ENCODE assay signal across 18 cellular contexts in genomic region chr10:77079902-77080301, GRCh38.
"Had no signal": no experiment of that assay in that cellular context is flagged by ENCODE, and none has a peak within 500 bp of the region (broad histone marks: within the 10 kb centered on the region; RNA-seq: fewer than 3 reads in every experiment).

No MANE protein-coding gene starts in this region.

- H3K27me3 ChIP-seq: adrenal gland, dorsolateral prefrontal cortex, gastroesophageal sphincter, heart right ventricle, spleen, upper lobe of left lung had no signal

- H3K27ac Mint-ChIP-seq: activated B cell treated with CpG ODN at 0.5 μM for 24 hours; activated CD4-positive, alpha-beta memory T cell treated with anti-CD3 and anti-CD28 coated beads for 36 hours; activated naive CD4-positive, alpha-beta T cell treated with anti-CD3 and anti-CD28 coated beads, Interleukin-2, amount 50 U/mL, for 72 hours; activated T-helper 1 cell treated with anti-CD3 and anti-CD28 coated beads, Interleukin-12 subunit alpha, Interleukin-12 subunit beta, Interleukin-2, Interleukin-4 antibody, amounts not matched to agents 30 ng/mL and 10 ng/mL and 1 ng/mL, durations not matched to agents 14 hours and 24 hours and 36 hours; natural killer cell; stimulated activated naive B cell treated with anti-CD40 and anti-IgM and Interleukin-4, amounts not matched to agents 10 μg/mL and 1 μg/mL and 100 μg/mL, for 72 hours had no signal

- DNase-seq: activated B cell treated with CpG ODN at 0.5 μM for 24 hours; activated CD4-positive, alpha-beta memory T cell treated with anti-CD3 and anti-CD28 coated beads for 36 hours; activated CD4-positive, alpha-beta T cell treated with anti-CD3 and anti-CD28 coated beads for 4 hours; activated gamma-delta T cell treated with Interleukin-2 at 50 U/mL for 16 hours; activated T-cell treated with anti-CD3 and anti-CD28 coated beads for 4 hours; adrenal gland; dorsolateral prefrontal cortex; erythroblast; heart right ventricle; natural killer cell; spleen; stimulated activated naive B cell treated with anti-CD40 and anti-IgM and Interleukin-4, amounts not matched to agents 10 μg/mL and 1 μg/mL and 100 μg/mL, for 72 hours; upper lobe of left lung had no signal

- H3K9me3 Mint-ChIP-seq: activated B cell treated with CpG ODN at 0.5 μM for 24 hours; activated CD4-positive, alpha-beta memory T cell treated with anti-CD3 and anti-CD28 coated beads for 36 hours; activated T-helper 1 cell treated with anti-CD3 and anti-CD28 coated beads, Interleukin-12 subunit alpha, Interleukin-12 subunit beta, Interleukin-2, Interleukin-4 antibody, amounts not matched to agents 30 ng/mL and 10 ng/mL and 1 ng/mL, durations not matched to agents 14 hours and 24 hours and 36 hours; natural killer cell; stimulated activated naive B cell treated with anti-CD40 and anti-IgM and Interleukin-4, amounts not matched to agents 10 μg/mL and 1 μg/mL and 100 μg/mL, for 72 hours had no signal

- H3K9ac ChIP-seq: parathyroid adenoma had no signal

- H3K4me3 ChIP-seq: adrenal gland, dorsolateral prefrontal cortex, gastroesophageal sphincter, heart right ventricle, spleen, thoracic aorta, upper lobe of left lung had no signal

- H3K4me3 Mint-ChIP-seq: activated B cell treated with CpG ODN at 0.5 μM for 24 hours; activated CD4-positive, alpha-beta memory T cell treated with anti-CD3 and anti-CD28 coated beads for 36 hours; activated T-helper 1 cell treated with anti-CD3 and anti-CD28 coated beads, Interleukin-12 subunit alpha, Interleukin-12 subunit beta, Interleukin-2, Interleukin-4 antibody, amounts not matched to agents 30 ng/mL and 10 ng/mL and 1 ng/mL, durations not matched to agents 14 hours and 24 hours and 36 hours; natural killer cell; stimulated activated naive B cell treated with anti-CD40 and anti-IgM and Interleukin-4, amounts not matched to agents 10 μg/mL and 1 μg/mL and 100 μg/mL, for 72 hours had no signal

- H3K9me3 ChIP-seq: adrenal gland, gastroesophageal sphincter, heart right ventricle, spleen, thoracic aorta, upper lobe of left lung had no signal

- H3K4me1 Mint-ChIP-seq: activated B cell treated with CpG ODN at 0.5 μM for 24 hours; natural killer cell; stimulated activated naive B cell treated with anti-CD40 and anti-IgM and Interleukin-4, amounts not matched to agents 10 μg/mL and 1 μg/mL and 100 μg/mL, for 72 hours had no signal

- H3K36me3 ChIP-seq: adrenal gland, heart right ventricle, spleen, upper lobe of left lung had no signal

- H3K36me3 Mint-ChIP-seq: activated CD4-positive, alpha-beta memory T cell treated with anti-CD3 and anti-CD28 coated beads for 36 hours; activated naive CD4-positive, alpha-beta T cell treated with anti-CD3 and anti-CD28 coated beads, Interleukin-2, amount 50 U/mL, for 72 hours; natural killer cell; stimulated activated naive B cell treated with anti-CD40 and anti-IgM and Interleukin-4, amounts not matched to agents 10 μg/mL and 1 μg/mL and 100 μg/mL, for 72 hours had no signal

- H3K27ac ChIP-seq: adrenal gland, dorsolateral prefrontal cortex, heart right ventricle, parathyroid adenoma, spleen, thoracic aorta, upper lobe of left lung had no signal

- H3K27me3 Mint-ChIP-seq: activated B cell treated with CpG ODN at 0.5 μM for 24 hours; activated CD4-positive, alpha-beta memory T cell treated with anti-CD3 and anti-CD28 coated beads for 36 hours; stimulated activated naive B cell treated with anti-CD40 and anti-IgM and Interleukin-4, amounts not matched to agents 10 μg/mL and 1 μg/mL and 100 μg/mL, for 72 hours had no signal

- H3K4me1 ChIP-seq: adrenal gland, parathyroid adenoma, upper lobe of left lung had no signal
